In the genomic region with DNA sequence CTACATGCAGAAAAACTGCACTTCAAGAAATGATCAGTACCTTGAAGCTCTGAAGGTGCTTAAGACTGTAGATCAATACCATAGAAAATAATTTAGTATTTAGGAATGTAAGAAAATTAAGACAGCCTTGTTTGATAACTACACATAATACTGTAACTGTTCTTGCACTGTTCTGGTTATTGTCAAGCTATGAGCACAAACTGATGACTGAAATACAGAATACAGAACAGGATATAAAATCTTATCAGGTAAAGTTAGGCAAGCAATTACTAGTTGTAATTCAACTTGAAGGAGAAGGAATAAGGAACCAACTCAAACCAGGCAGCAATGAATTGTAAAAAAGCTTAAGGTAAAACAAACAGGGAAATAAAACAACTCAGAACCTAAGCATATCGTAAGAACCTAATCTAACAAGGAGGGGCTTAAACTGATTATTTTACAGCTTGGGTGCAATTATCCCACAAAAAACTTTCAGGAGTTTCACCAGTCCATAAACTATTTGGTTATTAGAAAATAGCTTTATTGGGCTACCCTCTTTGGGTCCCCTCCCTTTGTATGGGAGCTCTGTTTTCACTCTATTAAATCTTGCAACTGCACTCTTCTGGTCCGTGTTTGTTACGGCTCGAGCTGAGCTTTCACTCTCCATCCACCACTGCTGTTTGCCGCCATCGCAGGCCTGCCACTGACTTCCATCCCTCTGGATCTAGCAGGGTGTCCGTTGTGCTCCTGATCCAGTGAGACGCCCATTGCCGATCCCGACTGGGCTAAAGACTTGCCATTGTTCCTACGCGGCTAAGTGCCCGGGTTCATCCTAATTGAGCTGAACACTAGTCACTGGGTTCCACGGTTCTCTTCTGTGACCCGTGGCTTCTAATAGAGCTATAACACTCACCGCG, we compare ENCODE assay signal across 18 cellular contexts.
A peak's percentile ranks its signal among the peaks of the same experiment; 100 is the strongest.
DNase-seq lines count a peak whose midpoint lies in the region; ATAC-seq, FAIRE-seq and TF ChIP-seq lines count a peak whose summit lies in the region.
"Had no signal": no experiment of that assay in that cellular context is flagged by ENCODE, and none has a peak within 500 bp of the region (broad histone marks: within the 10 kb centered on the region; RNA-seq: fewer than 3 reads in every experiment).

No MANE protein-coding gene starts in this region.

- CTCF ChIA-PET in activated CD4-positive, alpha-beta T cell treated with anti-CD3 and anti-CD28 coated beads for 36 hours (lab: Charles Lee), result interaction anchor here (0.6 to 1.5 kb wide), 7 partner anchors 10 to 300 kb away, joined by 3 to 5 read pairs (median 3); no protein-coding TSS in a partner anchor

- peak overlapping the region; percentile 48 for H3K27ac Mint-ChIP-seq in activated CD4-positive, alpha-beta T cell treated with anti-CD3 and anti-CD28 coated beads, Interleukin-2, amount 10 ng/mL, durations not matched to agents 24 days and 14 days
- no peak overlapping the region for H3K27ac Mint-ChIP-seq in activated CD4-positive, alpha-beta T cell treated with anti-CD3 and anti-CD28 coated beads for 36 hours

- H3K4me2 ChIP-seq in OCI-LY3 (ENCODE audit: low read length), result no peak overlapping the region

- H3K4me1 ChIP-seq in OCI-LY3 (ENCODE audit: low read length), result peaks cover 24% of the 10 kb centered on the region
- no peaks in the 10 kb centered on the region for H3K4me1 ChIP-seq in colonic mucosa
- H3K4me1 ChIP-seq in small intestine (ENCODE audit: control insufficient read depth in 2 of 2, insufficient read depth in 1 of 2, low read depth in 1 of 2, low read length in 1 of 2), result no peaks in the 10 kb centered on the region

- H3K9ac ChIP-seq in OCI-LY3 (ENCODE audit: low read length) (no peak overlapping the region), colonic mucosa (ENCODE audit: low read depth in 2 of 2, low read length in 2 of 2) (peak overlapping the region in 1 of 2 donors; percentile 19)

- FAIRE-seq in small intestine (lab: Jason Lieb, UNC), result no peak
- FAIRE-seq: GM12878 had no signal

- DNase-seq in activated CD4-positive, alpha-beta T cell treated with anti-CD3 and anti-CD28 coated beads, Interleukin-2, amount 10 ng/mL, durations not matched to agents 24 days and 14 days, result no peak
- DNase-seq in activated CD4-positive, alpha-beta T cell treated with anti-CD3 and anti-CD28 coated beads for 36 hours, result no peak
- DNase-seq in colonic mucosa, result peak; percentile 38
- peak; percentile 35 for DNase-seq in small intestine
- DNase-seq in SKM-1 (lab: John Stamatoyannopoulos, UW; ENCODE audit: unreplicated experiment), result no peak
- no peak for DNase-seq in NCI-H187 treated with DMSO at 0.1 percent for 48 hours (lab: John Stamatoyannopoulos, UW)
- DNase-seq: 8988T, C1 segment of cervical spinal cord, Calu3, IMR-90, NCI-H1417, NCI-H2029, NCI-H510A treated with DMSO at 0.1 percent for 48 hours, RPMI8226 had no signal

- peaks cover 15% of the 10 kb centered on the region for H3K36me3 Mint-ChIP-seq in activated CD4-positive, alpha-beta T cell treated with anti-CD3 and anti-CD28 coated beads, Interleukin-2, amount 10 ng/mL, durations not matched to agents 24 days and 14 days (ENCODE audit: low read depth)
- H3K36me3 Mint-ChIP-seq in activated CD4-positive, alpha-beta T cell treated with anti-CD3 and anti-CD28 coated beads for 36 hours (ENCODE audit: low read depth), result peaks cover 4% of the 10 kb centered on the region

- no peak overlapping the region for H3K4me3 ChIP-seq in OCI-LY3 (ENCODE audit: low read length)
- H3K4me3 ChIP-seq in colonic mucosa, result no peak overlapping the region
- H3K4me3 ChIP-seq in small intestine (ENCODE audit: low read depth in 1 of 2, low read length in 2 of 2), result no peak overlapping the region
- H3K4me3 ChIP-seq: GM12878 had no signal

- 74 to 87% (median 84%) methylated on average over 17 of the region's 17 CpGs for WGBS in small intestine, 3 donors

- ATAC-seq in activated CD4-positive, alpha-beta T cell treated with anti-CD3 and anti-CD28 coated beads for 36 hours, result no peak
- no peak for ATAC-seq in HG03342 (IDR thresholded peaks at IDR 0.05; ENCODE audit: unreplicated experiment)
- ATAC-seq: GM12878, HCT116 had no signal

- H3K79me2 ChIP-seq in OCI-LY3 (ENCODE audit: low read length), result peaks cover 11% of the 10 kb centered on the region; the same call in 1 of the 2 replicates

- no peaks in the 10 kb centered on the region for H3K9me3 ChIP-seq in OCI-LY3 (ENCODE audit: insufficient read depth, low read length)
- no peaks in the 10 kb centered on the region for H3K9me3 ChIP-seq in colonic mucosa
- no peaks in the 10 kb centered on the region for H3K9me3 ChIP-seq in small intestine (ENCODE audit: control insufficient read depth, low read depth)

- intact Hi-C loops in activated CD4-positive, alpha-beta T cell treated with anti-CD3 and anti-CD28 coated beads, Interleukin-2, amount 10 ng/mL, durations not matched to agents 24 days and 14 days (cut with micrococcal nuclease), result loop anchor here (10.0 kb wide), 1 partner anchor 323 kb away; no protein-coding TSS in a partner anchor
- intact Hi-C loops in activated CD4-positive, alpha-beta T cell treated with anti-CD3 and anti-CD28 coated beads for 36 hours (cut with DNase I, micrococcal nuclease), result loop anchor here in 1 of 2 experiments (10.0 kb wide), 1 partner anchor 233 kb away; no protein-coding TSS in a partner anchor
- intact Hi-C loops in colonic mucosa (cut with DNase I), result loop anchor here (10.0 kb wide), 1 partner anchor 133 kb away; no protein-coding TSS in a partner anchor

- 0 out of 2 replicates have a peak overlapping the region, but pooled peaks have one; percentile 8 for H3K27ac ChIP-seq in OCI-LY3 (ENCODE audit: low read length)
- peak overlapping the region; percentile 35 for H3K27ac ChIP-seq in colonic mucosa
- H3K27ac ChIP-seq in small intestine (ENCODE audit: low read depth in 1 of 2, low read length in 1 of 2), result no peak overlapping the region

- H3K9me3 Mint-ChIP-seq in activated CD4-positive, alpha-beta T cell treated with anti-CD3 and anti-CD28 coated beads, Interleukin-2, amount 10 ng/mL, durations not matched to agents 24 days and 14 days, result no peaks in the 10 kb centered on the region
- H3K9me3 Mint-ChIP-seq in activated CD4-positive, alpha-beta T cell treated with anti-CD3 and anti-CD28 coated beads for 36 hours (ENCODE audit: low read depth), result no peaks in the 10 kb centered on the region

- H3K36me3 ChIP-seq in OCI-LY3 (replicated peaks; ENCODE audit: low read depth, low read length) (no peaks in the 10 kb centered on the region), colonic mucosa (no peaks in the 10 kb centered on the region), small intestine (ENCODE audit: control insufficient read depth in 2 of 2, insufficient read depth in 2 of 2, low read length in 2 of 2) (no peaks in the 10 kb centered on the region)

- peaks cover 25% of the 10 kb centered on the region for H3K4me1 Mint-ChIP-seq in activated CD4-positive, alpha-beta T cell treated with anti-CD3 and anti-CD28 coated beads, Interleukin-2, amount 10 ng/mL, durations not matched to agents 24 days and 14 days
- peaks cover 13% of the 10 kb centered on the region for H3K4me1 Mint-ChIP-seq in activated CD4-positive, alpha-beta T cell treated with anti-CD3 and anti-CD28 coated beads for 36 hours

- no peak for TF ChIP-seq CTCF in OCI-LY3 (IDR thresholded peaks at IDR 0.05; ENCODE audit: low read depth, low read length)
- no peak for TF ChIP-seq CTCF in colonic mucosa (IDR thresholded peaks at IDR 0.05)

- H4K20me1 ChIP-seq in OCI-LY3 (ENCODE audit: insufficient read depth, low read length), result no peaks in the 10 kb centered on the region

- POLR2A ChIA-PET in activated CD4-positive, alpha-beta T cell treated with anti-CD3 and anti-CD28 coated beads for 36 hours (lab: Charles Lee), result no interaction called here

- no peak overlapping the region for H3K4me3 Mint-ChIP-seq in activated CD4-positive, alpha-beta T cell treated with anti-CD3 and anti-CD28 coated beads, Interleukin-2, amount 10 ng/mL, durations not matched to agents 24 days and 14 days
- no peak overlapping the region for H3K4me3 Mint-ChIP-seq in activated CD4-positive, alpha-beta T cell treated with anti-CD3 and anti-CD28 coated beads for 36 hours

- H3K27me3 ChIP-seq in OCI-LY3 (ENCODE audit: low read depth, low read length) (no peaks in the 10 kb centered on the region), colonic mucosa (no peaks in the 10 kb centered on the region), small intestine (ENCODE audit: control insufficient read depth in 2 of 2, insufficient read depth in 2 of 2, low read length in 2 of 2) (no peaks in the 10 kb centered on the region)

- no peak overlapping the region for H2AFZ ChIP-seq in OCI-LY3 (ENCODE audit: low read depth, low read length)

- H3K27me3 Mint-ChIP-seq in activated CD4-positive, alpha-beta T cell treated with anti-CD3 and anti-CD28 coated beads, Interleukin-2, amount 10 ng/mL, durations not matched to agents 24 days and 14 days, result no peaks in the 10 kb centered on the region
- H3K27me3 Mint-ChIP-seq in activated CD4-positive, alpha-beta T cell treated with anti-CD3 and anti-CD28 coated beads for 36 hours, result no peaks in the 10 kb centered on the region

Comparison
In these comparisons a context has a peak if more than half of its experiments do, and no peak if none do; other contexts are left out.
1. DNase-seq: peak in colonic mucosa (single experiment) and small intestine (single experiment); none in activated CD4-positive, alpha-beta T cell treated with anti-CD3 and anti-CD28 coated beads, Interleukin-2, amount 10 ng/mL, durations not matched to agents 24 days and 14 days (single experiment), activated CD4-positive, alpha-beta T cell treated with anti-CD3 and anti-CD28 coated beads for 36 hours (single experiment), SKM-1 (single experiment) and NCI-H187 treated with DMSO at 0.1 percent for 48 hours (single experiment).
2. H3K27ac ChIP-seq: peak in OCI-LY3 (single experiment) and colonic mucosa (single experiment); none in small intestine (0 of 2).